In genomic region chr9:73229543-73229942, GRCh38 we compare ENCODE assay signal across 20 cellular contexts.
A peak's percentile ranks its signal among the peaks of the same experiment; 100 is the strongest.
DNase-seq lines count a peak whose midpoint lies in the region; ATAC-seq, FAIRE-seq and TF ChIP-seq lines count a peak whose summit lies in the region.
"Had no signal": no experiment of that assay in that cellular context is flagged by ENCODE, and none has a peak within 500 bp of the region (broad histone marks: within the 10 kb centered on the region; RNA-seq: fewer than 3 reads in every experiment).

No MANE protein-coding gene starts in this region.

- TF ChIP-seq RAD21 in GM12878 (IDR thresholded peaks at IDR 0.05; ENCODE audit: insufficient read depth, low read depth, low read length): no peak

- intact Hi-C loops in GM12878 (cut with micrococcal nuclease; ENCODE audit: unreplicated experiment): no loop called here
- intact Hi-C loops in mucosa of descending colon (cut with DNase I, micrococcal nuclease): no loop called here

- WGBS in GM12878 (ENCODE audit: insufficient coverage, insufficient replicate concordance, low lambda C conversion rate, missing lambda C conversion rate): 2% methylated on average over 2 of the region's 2 CpGs

- H3K4me2 ChIP-seq in GM12878 (ENCODE audit: control insufficient read depth, insufficient read depth): no peak overlapping the region
- H3K4me2 ChIP-seq: BLaER1, GM23338 had no signal

- FAIRE-seq in GM12878 (lab: Jason Lieb, UNC): no peak
- FAIRE-seq: G401.6, GM18507 had no signal

- DNase-seq in activated naive CD4-positive, alpha-beta T cell treated with anti-CD3 and anti-CD28 coated beads, Interleukin-2, amount 50 U/mL, for 72 hours (ENCODE audit: low spot score in 2 of 2): no peak
- no peak for DNase-seq in activated naive CD4-positive, alpha-beta T cell treated with Interleukin-2 at 50 U/mL for 16 hours
- DNase-seq in GM12878 (ENCODE audit: low read depth, low spot score) (no peak), mucosa of descending colon (no peak), brain microvascular endothelial cell (no peak), activated gamma-delta T cell (lab: John Stamatoyannopoulos, UW) (no peak)
- DNase-seq: Caco-2; CD4-positive, CD25-positive, alpha-beta regulatory T cell; CD8-positive, alpha-beta T cell; DMS153; H9 had no signal

- CTCF ChIA-PET in GM12878 (lab: Yijun Ruan, JAX): interaction anchor here (1.0 to 1.6 kb wide), 4 partner anchors 13 to 28 kb away, joined by 3 to 6 read pairs (median 3); no protein-coding TSS in a partner anchor

- BruUV-seq in GM12878 (replicated peaks; lab: Mats Ljungman, UMichigan): no TSS peak

- in situ Hi-C loops in GM12878 (cut with MboI) (no loop called here), brain microvascular endothelial cell (cut with HindIII; ENCODE audit: low pct_ligation_motif_present, low sequenced_read_pairs) (no loop called here)

- H2AFZ ChIP-seq in GM12878 (ENCODE audit: control insufficient read depth, low read depth, low read length): no peak overlapping the region
- H2AFZ ChIP-seq: GM23338 had no signal

- H3K27ac ChIP-seq in GM12878 (ENCODE audit: control insufficient read depth, insufficient read depth) (no peak overlapping the region), brain microvascular endothelial cell (no peak overlapping the region)
- H3K27ac ChIP-seq: BLaER1, C4-2B had no signal

- H3K27me3 ChIP-seq in GM12878 (replicated peaks in 1 of 2; ENCODE audit: control insufficient read depth in 2 of 2, insufficient read depth in 2 of 2, low read length in 1 of 2): no peaks in the 10 kb centered on the region
- H3K27me3 ChIP-seq in brain microvascular endothelial cell (replicated peaks): no peaks in the 10 kb centered on the region
- H3K27me3 ChIP-seq: BLaER1 had no signal

- TF ChIP-seq EP300 in GM12878 (IDR thresholded peaks at IDR 0.05; ENCODE audit: borderline replicate concordance in 1 of 2, control insufficient read depth in 1 of 2, low read depth in 2 of 2, low read length in 2 of 2): no peak

- peaks cover 0 to 6% of the 10 kb centered on the region in 2 donors for H3K9me3 Mint-ChIP-seq in activated naive CD4-positive, alpha-beta T cell treated with anti-CD3 and anti-CD28 coated beads, Interleukin-2, amount 50 U/mL, for 72 hours
- H3K9me3 Mint-ChIP-seq: CD8-positive, alpha-beta T cell; GM23338 had no signal

- no peak overlapping the region for H3K4me3 ChIP-seq in GM12878
- H3K4me3 ChIP-seq in mucosa of descending colon: no peak overlapping the region
- H3K4me3 ChIP-seq in brain microvascular endothelial cell (ENCODE audit: low read depth, low read length): no peak overlapping the region
- H3K4me3 ChIP-seq: BLaER1, GM23338 had no signal

- peak; percentile 24 to 56 for ATAC-seq in activated naive CD4-positive, alpha-beta T cell treated with anti-CD3 and anti-CD28 coated beads, Interleukin-2, amount 50 U/mL, for 72 hours
- peak; percentile 55 for ATAC-seq in HG02588 (IDR thresholded peaks at IDR 0.05; ENCODE audit: unreplicated experiment)
- peak; percentile 59 for ATAC-seq in HG03432 (IDR thresholded peaks at IDR 0.05; ENCODE audit: unreplicated experiment)
- 0 out of 3 replicates have a peak, but pooled peaks have one; percentile 31 for ATAC-seq in GM12878
- ATAC-seq in mucosa of descending colon: no peak
- ATAC-seq: CD8-positive, alpha-beta T cell; GM23338; HCT116 had no signal

- H4K20me1 ChIP-seq in GM12878 (ENCODE audit: control insufficient read depth, insufficient read depth): no peaks in the 10 kb centered on the region
- H4K20me1 ChIP-seq: BLaER1 had no signal

- TF ChIP-seq CTCF in GM12878 (IDR thresholded peaks at IDR 0.05 in 2 of 3, conservative IDR thresholded peaks at IDR 0.05 in 1 of 3; ENCODE audit: control insufficient read depth in 2 of 3, extremely low read depth in 1 of 3, insufficient read depth in 1 of 3, low read depth in 3 of 3, low read length in 3 of 3) (no peak), mucosa of descending colon (IDR thresholded peaks at IDR 0.05) (no peak), brain microvascular endothelial cell (IDR thresholded peaks at IDR 0.05; ENCODE audit: low read depth, low read length, missing control alignments) (no peak)

- H3K4me1 ChIP-seq in GM12878 (ENCODE audit: control insufficient read depth, insufficient read depth, low read length): no peaks in the 10 kb centered on the region
- no peaks in the 10 kb centered on the region for H3K4me1 ChIP-seq in mucosa of descending colon (ENCODE audit: low read depth)
- H3K4me1 ChIP-seq: BLaER1, Caco-2 had no signal

- H3K9ac ChIP-seq in GM12878 (ENCODE audit: control insufficient read depth, insufficient read depth, low read length): no peak overlapping the region
- H3K9ac ChIP-seq: BLaER1 had no signal

- POLR2A ChIA-PET in GM12878 (lab: Charles Lee): interaction anchor here (1.3 kb wide), 1 partner anchor 9 kb away, joined by 3 read pairs; no protein-coding TSS in a partner anchor

- H3K79me2 ChIP-seq in GM12878 (ENCODE audit: control insufficient read depth, insufficient read depth, low read length): no peaks in the 10 kb centered on the region

- no peak for TF ChIP-seq POLR2A in GM12878 (IDR thresholded peaks at IDR 0.05; ENCODE audit: low read depth, low read length)

- peaks cover 0 to 8% of the 10 kb centered on the region in 2 donors for H3K36me3 Mint-ChIP-seq in activated naive CD4-positive, alpha-beta T cell treated with anti-CD3 and anti-CD28 coated beads, Interleukin-2, amount 50 U/mL, for 72 hours
- H3K36me3 Mint-ChIP-seq: CD4-positive, CD25-positive, alpha-beta regulatory T cell; CD8-positive, alpha-beta T cell had no signal

- H3K9me3 ChIP-seq in GM12878 (replicated peaks; ENCODE audit: control insufficient read depth, insufficient read depth, low read length): no peaks in the 10 kb centered on the region
- H3K9me3 ChIP-seq in mucosa of descending colon: no peaks in the 10 kb centered on the region
- H3K9me3 ChIP-seq: BLaER1, Caco-2 had no signal

- SMC1A ChIA-PET in GM12878 (lab: Charles Lee; ENCODE audit: uncharacterized antibody, unreplicated experiment): interaction anchor here (0.7 to 1.8 kb wide), 5 partner anchors 8 to 337 kb away, joined by 3 to 8 read pairs (median 4); no protein-coding TSS in a partner anchor

- H3K27ac Mint-ChIP-seq in activated naive CD4-positive, alpha-beta T cell treated with anti-CD3 and anti-CD28 coated beads, Interleukin-2, amount 50 U/mL, for 72 hours: no peak overlapping the region
- H3K27ac Mint-ChIP-seq: B cell; CD4-positive, CD25-positive, alpha-beta regulatory T cell; CD8-positive, alpha-beta T cell; GM23338; H9 had no signal

- RAD21 ChIA-PET in GM12878 (lab: Charles Lee; ENCODE audit: unreplicated experiment): interaction anchor here (1.6 to 3.4 kb wide), 2 partner anchors 22 to 29 kb away, joined by 6 to 14 read pairs; no protein-coding TSS in a partner anchor

- H3K36me3 ChIP-seq in GM12878 (ENCODE audit: control insufficient read depth in 2 of 2, insufficient read depth in 2 of 2, low read length in 1 of 2) (no peaks in the 10 kb centered on the region), mucosa of descending colon (ENCODE audit: low read depth) (no peaks in the 10 kb centered on the region), brain microvascular endothelial cell (replicated peaks) (no peaks in the 10 kb centered on the region)
- H3K36me3 ChIP-seq: BLaER1 had no signal

TF ChIP-seq in GM12878, 131 proteins besides CTCF, POLR2A, EP300 and RAD21:
- 0 out of 2 replicates have a peak, but pooled peaks have one; percentile 20 for TF ChIP-seq NR2F1 (conservative IDR thresholded peaks at IDR 0.05)
- no peak for TF ChIP-seq NFYA (IDR thresholded peaks at IDR 0.05; ENCODE audit: borderline replicate concordance, low read depth, low read length)
- no peak for TF ChIP-seq KDM1A (IDR thresholded peaks at IDR 0.05; ENCODE audit: borderline replicate concordance)
- TF ChIP-seq RB1 (IDR thresholded peaks at IDR 0.05; ENCODE audit: borderline replicate concordance): no peak
TF ChIP-seq in GM12878: peak in this region for 1.
